ENCODE assay signal across 13 cellular contexts in the genomic region with DNA sequence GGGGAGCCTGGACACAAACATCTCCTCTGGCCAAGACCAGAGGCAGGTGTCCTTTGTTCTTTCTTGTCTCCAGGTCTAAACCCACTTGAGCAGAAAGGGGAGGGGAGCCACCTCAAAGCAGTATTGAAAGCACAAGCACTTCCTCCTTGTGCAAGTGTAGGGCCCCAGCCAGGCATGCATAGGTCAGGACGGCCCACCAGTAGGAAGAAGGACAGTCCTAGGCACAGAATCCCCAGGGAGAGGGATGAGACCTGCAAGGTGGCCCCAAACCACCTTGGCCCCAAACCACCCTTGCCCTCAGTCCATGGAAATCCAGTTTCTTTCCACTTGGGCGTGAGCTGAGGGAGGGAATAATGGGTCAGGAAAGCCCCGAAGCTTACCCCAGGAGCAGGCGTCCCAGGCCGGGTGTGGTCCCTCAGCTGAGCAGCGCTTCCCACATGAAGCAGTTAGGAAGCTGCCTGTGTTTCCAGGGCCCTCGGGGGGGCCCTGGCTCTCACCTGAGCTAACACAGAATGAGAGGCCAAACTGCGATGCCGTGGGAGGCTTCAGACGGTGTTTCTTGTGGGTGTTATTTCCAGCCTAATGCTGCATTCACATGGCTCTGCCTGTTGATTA. TPM values are rescaled to one million over a fixed set of nuclear protein-coding genes. Genes with fewer than 3 reads are reported as not detected.
A peak's percentile ranks its signal among the peaks of the same experiment; 100 is the strongest.
DNase-seq lines count a peak whose midpoint lies in the region; ATAC-seq, FAIRE-seq and TF ChIP-seq lines count a peak whose summit lies in the region.
"Had no signal": no experiment of that assay in that cellular context is flagged by ENCODE, and none has a peak within 500 bp of the region (broad histone marks: within the 10 kb centered on the region; RNA-seq: fewer than 3 reads in every experiment).

No MANE protein-coding gene starts in this region.

- no peak for TF ChIP-seq POLR2A in GM12892 (IDR thresholded peaks at IDR 0.05; ENCODE audit: low read depth, low read length)
- TF ChIP-seq POLR2A in erythroblast (IDR thresholded peaks at IDR 0.05; ENCODE audit: low read length) = no peak

- FAIRE-seq in GM12892 (lab: Jason Lieb, UNC) (peak; percentile 97), GM19239 (lab: Jason Lieb, UNC) (no peak)

- no peaks in the 10 kb centered on the region for H3K27me3 ChIP-seq in MG63
- H3K27me3 ChIP-seq: BLaER1 had no signal

- ATAC-seq in HG02623 (IDR thresholded peaks at IDR 0.05; ENCODE audit: unreplicated experiment) = peak; percentile 97
- peak; percentile 90 for ATAC-seq in HG03439 (IDR thresholded peaks at IDR 0.05; ENCODE audit: unreplicated experiment)
- ATAC-seq: mucosa of descending colon had no signal

- DNase-seq in GM12892 (ENCODE audit: insufficient read length) (peak; percentile 70), GM19239 (ENCODE audit: insufficient read length, low spot score) (peak; percentile 43), MG63 (no peak), OCI-M1 (lab: John Stamatoyannopoulos, UW) (no peak), erythroblast (lab: John Stamatoyannopoulos, UW) (no peak), SKM-1 treated with dmso at 0.1 percent for 144 hours (lab: John Stamatoyannopoulos, UW; ENCODE audit: unreplicated experiment) (no peak)
- DNase-seq: activated CD4-positive, alpha-beta T cell treated with anti-CD3 and anti-CD28 coated beads, Interleukin-2, amount 50 U/mL, for 1 hour; amniotic stem cell; mucosa of descending colon had no signal

- H3K4me3 ChIP-seq in MG63 = no peak overlapping the region
- H3K4me3 ChIP-seq: BLaER1, mucosa of descending colon, SK-N-MC had no signal

- no peaks in the 10 kb centered on the region for H3K9me3 ChIP-seq in MG63
- H3K9me3 ChIP-seq: BLaER1, mucosa of descending colon had no signal

- H3K36me3 ChIP-seq in MG63 = no peaks in the 10 kb centered on the region
- H3K36me3 ChIP-seq: BLaER1 had no signal

RNA-seq across cellular contexts. Expression of gene IGSF9B, which starts 20.4 kb away (rescaled TPM):
- polyA plus RNA-seq in GM12892 (2012; ENCODE audit: missing spikeins) = 3.8 TPM
- 0.12 and 0.43 TPM in 2 replicates for total RNA-seq in MG63 (2014; rRNA removed; shearing (Covaris generic); ENCODE audit: low replicate concordance)

Comparison
In these comparisons a context has a peak if more than half of its experiments do, and no peak if none do; other contexts are left out.
1. DNase-seq: peak in GM12892 (single experiment) and GM19239 (single experiment); none in MG63 (single experiment), OCI-M1 (single experiment), erythroblast (0 of 2) and SKM-1 treated with dmso at 0.1 percent for 144 hours (single experiment).